ENCODE assay signal across 8 cellular contexts in genomic region chr6:35044145-35044745, GRCh38.
DNase-seq lines count a peak whose midpoint lies in the region; ATAC-seq and TF ChIP-seq lines count a peak whose summit lies in the region.

No MANE protein-coding gene starts in this region.

- H3K27ac ChIP-seq in mammary epithelial cell (ENCODE audit: insufficient read depth, low read depth, low read length) (peak overlapping the region; percentile 52), left lung (peak overlapping the region; percentile 76 to 86), tibial nerve (peak overlapping the region; percentile 26 to 93 (median 82))

- H3K4me2 ChIP-seq in mammary epithelial cell (ENCODE audit: insufficient read depth, low read depth, low read length): peak overlapping the region; percentile 46

- CTCF ChIA-PET in mammary epithelial cell (lab: Charles Lee; ENCODE audit: low non-redundant PET): no interaction called here

- DNase-seq in NCI-H1092 treated with DMSO at 0.1 percent for 48 hours (lab: John Stamatoyannopoulos, UW) (peak; percentile 59), NCI-H1092 (lab: John Stamatoyannopoulos, UW) (no peak), mammary epithelial cell (peak; percentile 37), left lung (no peak), tibial nerve (ENCODE audit: low spot score in 2 of 2) (no peak), NAMALWA (ENCODE audit: low spot score) (no peak)

- 16% methylated on average over 16 of the region's 16 CpGs for WGBS in mammary epithelial cell (ENCODE audit: low coverage, missing lambda C conversion rate)
- 59 to 61% methylated on average over 16 of the region's 16 CpGs for WGBS in tibial nerve, 2 donors

- H3K36me3 ChIP-seq in mammary epithelial cell (ENCODE audit: insufficient read depth, low read length) (no peaks in the 10 kb centered on the region), left lung (peaks cover 0 to 6% of the 10 kb centered on the region in 2 donors), tibial nerve (no peaks in the 10 kb centered on the region)

- no TSS peak for BruUV-seq in mammary epithelial cell (replicated peaks; lab: Mats Ljungman, UMichigan)

- TF ChIP-seq POLR2A in tibial nerve (IDR thresholded peaks at IDR 0.05): no peak

- H3K9ac ChIP-seq in mammary epithelial cell (ENCODE audit: insufficient read depth, low read length): peak overlapping the region; percentile 29

- peak; percentile 53 for ATAC-seq in left lung
- no peak for ATAC-seq in HG03432 (IDR thresholded peaks at IDR 0.05; ENCODE audit: unreplicated experiment)
- ATAC-seq in GM21786 (IDR thresholded peaks at IDR 0.05; ENCODE audit: unreplicated experiment): no peak

- intact Hi-C loops in mammary epithelial cell (cut with micrococcal nuclease) (no loop called here), left lung (cut with DNase I) (no loop called here)

- H3K4me3 ChIP-seq in mammary epithelial cell (replicated peaks in 1 of 3; ENCODE audit: insufficient read depth in 1 of 3, low read depth in 2 of 3, low read length in 3 of 3) (no peak overlapping the region), left lung (no peak overlapping the region), tibial nerve (no peak overlapping the region)

- H3K27me3 ChIP-seq in mammary epithelial cell (ENCODE audit: insufficient read depth, low read length) (no peaks in the 10 kb centered on the region), left lung (no peaks in the 10 kb centered on the region), tibial nerve (no peaks in the 10 kb centered on the region)

- in situ Hi-C loops in mammary epithelial cell (cut with MboI; ENCODE audit: low sequenced_read_pairs in 2 of 2): no loop called here

- H3K9me3 ChIP-seq in mammary epithelial cell (replicated peaks; ENCODE audit: insufficient read depth, low read length) (no peaks in the 10 kb centered on the region), left lung (no peaks in the 10 kb centered on the region), tibial nerve (no peaks in the 10 kb centered on the region)

- peak; percentile 50 to 74 for TF ChIP-seq EP300 in tibial nerve (IDR thresholded peaks at IDR 0.05)

- no peaks in the 10 kb centered on the region for H4K20me1 ChIP-seq in mammary epithelial cell (ENCODE audit: insufficient read depth, low read length)

- peak overlapping the region; percentile 83 for H2AFZ ChIP-seq in mammary epithelial cell (ENCODE audit: low read depth, low read length)

- H3K4me1 ChIP-seq in mammary epithelial cell (ENCODE audit: insufficient read depth, low read length) (peaks cover 39% of the 10 kb centered on the region), left lung (peaks cover 61 to 81% of the 10 kb centered on the region in 2 donors), tibial nerve (peaks cover 5 to 100% (median 87%) of the 10 kb centered on the region in 4 donors)

- H3K79me2 ChIP-seq in mammary epithelial cell (ENCODE audit: insufficient read depth, low read length): no peaks in the 10 kb centered on the region

- peak in 1 of 2 donors; percentile 41 for TF ChIP-seq CTCF in mammary epithelial cell (conservative IDR thresholded peaks at IDR 0.05 in 1 of 2, IDR thresholded peaks at IDR 0.05 in 1 of 2; ENCODE audit: extremely low read depth in 1 of 2, insufficient read depth in 1 of 2, low read depth in 1 of 2, low read length in 2 of 2)
- TF ChIP-seq CTCF in left lung (IDR thresholded peaks at IDR 0.05): no peak
- TF ChIP-seq CTCF in tibial nerve (IDR thresholded peaks at IDR 0.05): no peak

- dilution Hi-C loops in mammary epithelial cell (cut with HindIII; ENCODE audit: low sequenced_read_pairs): no loop called here

Comparison
In these comparisons a context has a peak if more than half of its experiments do, and no peak if none do; other contexts are left out.
1. DNase-seq: peak in NCI-H1092 treated with DMSO at 0.1 percent for 48 hours (single experiment) and mammary epithelial cell (single experiment); none in NCI-H1092 (single experiment), left lung (0 of 2), tibial nerve (0 of 2) and NAMALWA (single experiment).
2. Peak in every context shown above with its lines, with median percentiles within 50 percentile points of each other: H3K27ac ChIP-seq.